33 cellular contexts compared by ENCODE assay signal in genomic region chr13:91269237-91269636, GRCh38.
"Had no signal": no experiment of that assay in that cellular context is flagged by ENCODE, and none has a peak within 500 bp of the region (broad histone marks: within the 10 kb centered on the region; RNA-seq: fewer than 3 reads in every experiment).

No MANE protein-coding gene starts in this region.

- H3K79me2 ChIP-seq: parathyroid adenoma had no signal

- DNase-seq: naive thymus-derived CD8-positive, alpha-beta T cell; nephron progenitor cell; nucleus accumbens; ovary; posterior cingulate gyrus; psoas muscle; right cardiac atrium; right lobe of liver; sigmoid colon; small intestine; spleen; stimulated activated CD4-positive, alpha-beta T cell treated with anti-CD3 and anti-CD28 coated beads, Interleukin-12 subunit alpha, Interleukin-12 subunit beta, amount 100 ng/mL, for 4 hours; stimulated activated CD4-positive, alpha-beta T cell treated with anti-CD3 and anti-CD28 coated beads, Interleukin-1b, Interleukin-23, amount 100 ng/mL, for 48 hours; stimulated activated CD4-positive, alpha-beta T cell treated with anti-CD3 and anti-CD28 coated beads, Interleukin-4, amount 100 ng/mL, for 1 hour; stimulated activated CD4-positive, alpha-beta T cell treated with anti-CD3 and anti-CD28 coated beads, Interleukin-4, amount 100 ng/mL, for 4 hours; stimulated activated CD8-positive, alpha-beta memory T cell treated with anti-CD3 and anti-CD28 coated beads, Interleukin-4, amount 100 ng/mL, for 48 hours; stimulated activated naive CD4-positive, alpha-beta T cell; stimulated activated naive CD8-positive, alpha-beta T cell treated with anti-CD3 and anti-CD28 coated beads, Interleukin-15, amount 100 ng/mL, for 72 hours; stimulated activated naive CD8-positive, alpha-beta T cell treated with anti-CD3 and anti-CD28 coated beads, Interleukin-15, Interleukin-2, amounts not matched to agents 100 U/mL and 50 U/mL, for 24 hours; substantia nigra; testis; tibial artery; transverse colon; upper lobe of right lung; uterus had no signal

- H3K27ac ChIP-seq: neutrophil, ovary, parathyroid adenoma, psoas muscle, right lobe of liver, sigmoid colon, suprapubic skin, testis, tibial artery, transverse colon, upper lobe of right lung, uterus had no signal

- H2AFZ ChIP-seq: parathyroid adenoma had no signal

- H3K4me1 ChIP-seq: parathyroid adenoma, psoas muscle, right lobe of liver, sigmoid colon, spleen, suprapubic skin, testis, tibial artery, transverse colon, upper lobe of right lung, uterus had no signal

- H3K9me3 ChIP-seq: neutrophil, ovary, psoas muscle, right lobe of liver, suprapubic skin, testis, tibial artery, transverse colon, upper lobe of right lung, uterus had no signal

- H3K36me3 ChIP-seq: neutrophil, ovary, right lobe of liver, sigmoid colon, spleen, suprapubic skin, tibial artery, transverse colon, upper lobe of right lung, uterus had no signal

- H3K9ac ChIP-seq: parathyroid adenoma had no signal

- H3K27me3 ChIP-seq: neutrophil, ovary, right lobe of liver, sigmoid colon, spleen, suprapubic skin, testis, tibial artery, transverse colon, upper lobe of right lung, uterus had no signal

- H3K4me3 ChIP-seq: ovary, psoas muscle, right lobe of liver, sigmoid colon, spleen, suprapubic skin, testis, tibial artery, transverse colon, upper lobe of right lung, uterus had no signal

- H3K4me3 Mint-ChIP-seq: naive thymus-derived CD8-positive, alpha-beta T cell; natural killer cell treated with Interleukin-12 subunit alpha and Interleukin-12 subunit beta and Interleukin-15 and Interleukin-18, amount 100 ng/mL, for 72 hours; nephron progenitor cell; neural crest cell; stimulated activated memory B cell treated with anti-CD40 and anti-IgM and Interleukin-4, amounts not matched to agents 10 μg/mL and 1 μg/mL and 100 μg/mL, for 72 hours; stimulated activated naive CD8-positive, alpha-beta T cell treated with anti-CD3 and anti-CD28 coated beads, Interleukin-15, amount 100 ng/mL, for 72 hours; type B pancreatic cell had no signal

- ATAC-seq: naive thymus-derived CD8-positive, alpha-beta T cell; natural killer cell treated with Interleukin-12 subunit alpha and Interleukin-12 subunit beta and Interleukin-15 and Interleukin-18, amount 100 ng/mL, for 72 hours; psoas muscle; right cardiac atrium; stimulated activated memory B cell treated with anti-CD40 and anti-IgM and Interleukin-4, amounts not matched to agents 10 μg/mL and 1 μg/mL and 100 μg/mL, for 72 hours; stimulated activated naive CD8-positive, alpha-beta T cell treated with anti-CD3 and anti-CD28 coated beads, Interleukin-15, amount 100 ng/mL, for 72 hours; stimulated activated naive CD8-positive, alpha-beta T cell treated with anti-CD3 and anti-CD28 coated beads, Interleukin-15, Interleukin-2, amounts not matched to agents 100 U/mL and 50 U/mL, for 24 hours; upper lobe of right lung had no signal

- H3K36me3 Mint-ChIP-seq: stimulated activated memory B cell treated with anti-CD40 and anti-IgM and Interleukin-4, amounts not matched to agents 10 μg/mL and 1 μg/mL and 100 μg/mL, for 72 hours; type B pancreatic cell had no signal

- H3K27me3 Mint-ChIP-seq: natural killer cell treated with Interleukin-12 subunit alpha and Interleukin-12 subunit beta and Interleukin-15 and Interleukin-18, amount 100 ng/mL, for 72 hours; progenitor cell of endocrine pancreas; stimulated activated memory B cell treated with anti-CD40 and anti-IgM and Interleukin-4, amounts not matched to agents 10 μg/mL and 1 μg/mL and 100 μg/mL, for 72 hours; type B pancreatic cell had no signal

- H3K27ac Mint-ChIP-seq: naive thymus-derived CD8-positive, alpha-beta T cell; natural killer cell treated with Interleukin-12 subunit alpha and Interleukin-12 subunit beta and Interleukin-15 and Interleukin-18, amount 100 ng/mL, for 72 hours; nephron progenitor cell; stimulated activated memory B cell treated with anti-CD40 and anti-IgM and Interleukin-4, amounts not matched to agents 10 μg/mL and 1 μg/mL and 100 μg/mL, for 72 hours; stimulated activated naive CD8-positive, alpha-beta T cell treated with anti-CD3 and anti-CD28 coated beads, Interleukin-15, amount 100 ng/mL, for 72 hours; type B pancreatic cell had no signal

- H3K4me1 Mint-ChIP-seq: naive thymus-derived CD8-positive, alpha-beta T cell; stimulated activated memory B cell treated with anti-CD40 and anti-IgM and Interleukin-4, amounts not matched to agents 10 μg/mL and 1 μg/mL and 100 μg/mL, for 72 hours; stimulated activated naive CD8-positive, alpha-beta T cell treated with anti-CD3 and anti-CD28 coated beads, Interleukin-15, amount 100 ng/mL, for 72 hours had no signal

- H3K9me3 Mint-ChIP-seq: type B pancreatic cell had no signal

- FAIRE-seq: small intestine had no signal
